In the genomic region with DNA sequence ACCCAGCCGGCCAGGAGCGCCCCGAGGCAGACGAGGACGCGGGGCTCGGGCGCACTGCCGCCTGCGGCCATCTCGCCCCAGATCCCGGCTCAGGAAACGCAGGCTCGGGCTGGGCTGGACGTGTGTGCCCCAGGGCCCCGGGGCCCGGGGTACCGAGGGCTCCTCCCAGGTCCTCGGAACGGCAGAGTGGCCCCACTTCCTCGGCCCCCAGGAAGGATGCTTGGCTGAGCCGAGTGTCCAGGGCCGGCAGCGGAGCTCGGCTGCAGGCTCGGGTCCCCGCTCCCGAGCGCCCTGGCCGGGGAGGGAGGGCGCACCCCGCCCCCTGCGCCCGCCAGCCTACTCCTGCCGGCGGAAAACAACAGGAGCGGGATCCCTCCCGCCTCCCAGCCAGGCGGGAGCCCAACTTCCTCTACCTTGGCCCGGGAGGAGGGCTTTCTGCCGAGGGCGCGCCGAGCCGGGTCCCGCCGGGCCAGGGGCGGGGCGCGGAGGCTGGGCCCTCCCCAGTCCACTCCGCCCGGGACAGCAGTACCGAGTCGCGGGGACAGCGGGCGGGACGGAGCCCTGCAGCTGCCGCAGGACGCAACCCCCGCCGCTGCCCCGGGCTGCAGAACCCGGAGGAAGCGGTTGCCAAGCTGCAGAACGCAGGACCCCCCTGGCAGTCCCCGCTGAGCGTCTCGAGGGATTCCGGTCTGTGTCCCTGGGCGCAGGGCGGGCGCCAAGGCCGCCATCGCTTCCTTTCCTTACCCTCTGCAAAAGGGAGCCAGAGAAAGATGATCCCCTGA, we compare ENCODE assay signal across 1 cellular context.
TF ChIP-seq lines count a peak whose summit lies in the region.

A gene with protein sequence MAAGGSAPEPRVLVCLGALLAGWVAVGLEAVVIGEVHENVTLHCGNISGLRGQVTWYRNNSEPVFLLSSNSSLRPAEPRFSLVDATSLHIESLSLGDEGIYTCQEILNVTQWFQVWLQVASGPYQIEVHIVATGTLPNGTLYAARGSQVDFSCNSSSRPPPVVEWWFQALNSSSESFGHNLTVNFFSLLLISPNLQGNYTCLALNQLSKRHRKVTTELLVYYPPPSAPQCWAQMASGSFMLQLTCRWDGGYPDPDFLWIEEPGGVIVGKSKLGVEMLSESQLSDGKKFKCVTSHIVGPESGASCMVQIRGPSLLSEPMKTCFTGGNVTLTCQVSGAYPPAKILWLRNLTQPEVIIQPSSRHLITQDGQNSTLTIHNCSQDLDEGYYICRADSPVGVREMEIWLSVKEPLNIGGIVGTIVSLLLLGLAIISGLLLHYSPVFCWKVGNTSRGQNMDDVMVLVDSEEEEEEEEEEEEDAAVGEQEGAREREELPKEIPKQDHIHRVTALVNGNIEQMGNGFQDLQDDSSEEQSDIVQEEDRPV (minus strand): TSS at position 411 of the 782 bp plus-strand sequence. CDS start 340 bp downstream, at position 71.

TF ChIP-seq in HEK293, 187 proteins besides CTCF, POLR2A, EP300 and RAD21 (continued from another document and continues in another):
- no peak for TF ChIP-seq ZSCAN18 (tag by site-specific recombination; IDR thresholded peaks at IDR 0.05)
- peak; percentile 99 for TF ChIP-seq IKZF3 (tag by site-specific recombination; IDR thresholded peaks at IDR 0.05)
- no peak for TF ChIP-seq ZNF677 (tag by site-specific recombination; IDR thresholded peaks at IDR 0.05)
- no peak for TF ChIP-seq MEIS1 (CRISPR knock-in tag; IDR thresholded peaks at IDR 0.05; ENCODE audit: borderline replicate concordance)
- TF ChIP-seq ZNF791 (tag by site-specific recombination; IDR thresholded peaks at IDR 0.05) = no peak
- TF ChIP-seq EGR2 (tag by site-specific recombination; IDR thresholded peaks at IDR 0.05; ENCODE audit: low read depth) = no peak
- peak; percentile 66 for TF ChIP-seq ZNF600 (tag by site-specific recombination; IDR thresholded peaks at IDR 0.05)
- no peak for TF ChIP-seq PRDM1 (tag by site-specific recombination; IDR thresholded peaks at IDR 0.05)
- TF ChIP-seq, protein P1, sequence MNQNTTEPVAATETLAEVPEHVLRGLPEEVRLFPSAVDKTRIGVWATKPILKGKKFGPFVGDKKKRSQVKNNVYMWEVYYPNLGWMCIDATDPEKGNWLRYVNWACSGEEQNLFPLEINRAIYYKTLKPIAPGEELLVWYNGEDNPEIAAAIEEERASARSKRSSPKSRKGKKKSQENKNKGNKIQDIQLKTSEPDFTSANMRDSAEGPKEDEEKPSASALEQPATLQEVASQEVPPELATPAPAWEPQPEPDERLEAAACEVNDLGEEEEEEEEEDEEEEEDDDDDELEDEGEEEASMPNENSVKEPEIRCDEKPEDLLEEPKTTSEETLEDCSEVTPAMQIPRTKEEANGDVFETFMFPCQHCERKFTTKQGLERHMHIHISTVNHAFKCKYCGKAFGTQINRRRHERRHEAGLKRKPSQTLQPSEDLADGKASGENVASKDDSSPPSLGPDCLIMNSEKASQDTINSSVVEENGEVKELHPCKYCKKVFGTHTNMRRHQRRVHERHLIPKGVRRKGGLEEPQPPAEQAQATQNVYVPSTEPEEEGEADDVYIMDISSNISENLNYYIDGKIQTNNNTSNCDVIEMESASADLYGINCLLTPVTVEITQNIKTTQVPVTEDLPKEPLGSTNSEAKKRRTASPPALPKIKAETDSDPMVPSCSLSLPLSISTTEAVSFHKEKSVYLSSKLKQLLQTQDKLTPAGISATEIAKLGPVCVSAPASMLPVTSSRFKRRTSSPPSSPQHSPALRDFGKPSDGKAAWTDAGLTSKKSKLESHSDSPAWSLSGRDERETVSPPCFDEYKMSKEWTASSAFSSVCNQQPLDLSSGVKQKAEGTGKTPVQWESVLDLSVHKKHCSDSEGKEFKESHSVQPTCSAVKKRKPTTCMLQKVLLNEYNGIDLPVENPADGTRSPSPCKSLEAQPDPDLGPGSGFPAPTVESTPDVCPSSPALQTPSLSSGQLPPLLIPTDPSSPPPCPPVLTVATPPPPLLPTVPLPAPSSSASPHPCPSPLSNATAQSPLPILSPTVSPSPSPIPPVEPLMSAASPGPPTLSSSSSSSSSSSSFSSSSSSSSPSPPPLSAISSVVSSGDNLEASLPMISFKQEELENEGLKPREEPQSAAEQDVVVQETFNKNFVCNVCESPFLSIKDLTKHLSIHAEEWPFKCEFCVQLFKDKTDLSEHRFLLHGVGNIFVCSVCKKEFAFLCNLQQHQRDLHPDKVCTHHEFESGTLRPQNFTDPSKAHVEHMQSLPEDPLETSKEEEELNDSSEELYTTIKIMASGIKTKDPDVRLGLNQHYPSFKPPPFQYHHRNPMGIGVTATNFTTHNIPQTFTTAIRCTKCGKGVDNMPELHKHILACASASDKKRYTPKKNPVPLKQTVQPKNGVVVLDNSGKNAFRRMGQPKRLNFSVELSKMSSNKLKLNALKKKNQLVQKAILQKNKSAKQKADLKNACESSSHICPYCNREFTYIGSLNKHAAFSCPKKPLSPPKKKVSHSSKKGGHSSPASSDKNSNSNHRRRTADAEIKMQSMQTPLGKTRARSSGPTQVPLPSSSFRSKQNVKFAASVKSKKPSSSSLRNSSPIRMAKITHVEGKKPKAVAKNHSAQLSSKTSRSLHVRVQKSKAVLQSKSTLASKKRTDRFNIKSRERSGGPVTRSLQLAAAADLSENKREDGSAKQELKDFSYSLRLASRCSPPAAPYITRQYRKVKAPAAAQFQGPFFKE (tag by site-specific recombination; IDR thresholded peaks at IDR 0.05; ENCODE audit: borderline replicate concordance) = no peak
- TF ChIP-seq ZNF792 (tag by site-specific recombination; IDR thresholded peaks at IDR 0.05) = no peak
- TF ChIP-seq ZNF701 (tag by site-specific recombination; IDR thresholded peaks at IDR 0.05) = no peak
- peak; percentile 89 for TF ChIP-seq ZIC2 (tag by site-specific recombination; IDR thresholded peaks at IDR 0.05)
- no peak; the same call in 1 of the 2 replicates for TF ChIP-seq WT1 (tag by site-specific recombination; IDR thresholded peaks at IDR 0.05)
- TF ChIP-seq REST (tag by site-specific recombination; IDR thresholded peaks at IDR 0.05) = peak; percentile 63
- TF ChIP-seq, protein P2, sequence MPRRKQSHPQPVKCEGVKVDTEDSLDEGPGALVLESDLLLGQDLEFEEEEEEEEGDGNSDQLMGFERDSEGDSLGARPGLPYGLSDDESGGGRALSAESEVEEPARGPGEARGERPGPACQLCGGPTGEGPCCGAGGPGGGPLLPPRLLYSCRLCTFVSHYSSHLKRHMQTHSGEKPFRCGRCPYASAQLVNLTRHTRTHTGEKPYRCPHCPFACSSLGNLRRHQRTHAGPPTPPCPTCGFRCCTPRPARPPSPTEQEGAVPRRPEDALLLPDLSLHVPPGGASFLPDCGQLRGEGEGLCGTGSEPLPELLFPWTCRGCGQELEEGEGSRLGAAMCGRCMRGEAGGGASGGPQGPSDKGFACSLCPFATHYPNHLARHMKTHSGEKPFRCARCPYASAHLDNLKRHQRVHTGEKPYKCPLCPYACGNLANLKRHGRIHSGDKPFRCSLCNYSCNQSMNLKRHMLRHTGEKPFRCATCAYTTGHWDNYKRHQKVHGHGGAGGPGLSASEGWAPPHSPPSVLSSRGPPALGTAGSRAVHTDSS (tag by site-specific recombination; IDR thresholded peaks at IDR 0.05) = no peak
- TF ChIP-seq, protein P3, sequence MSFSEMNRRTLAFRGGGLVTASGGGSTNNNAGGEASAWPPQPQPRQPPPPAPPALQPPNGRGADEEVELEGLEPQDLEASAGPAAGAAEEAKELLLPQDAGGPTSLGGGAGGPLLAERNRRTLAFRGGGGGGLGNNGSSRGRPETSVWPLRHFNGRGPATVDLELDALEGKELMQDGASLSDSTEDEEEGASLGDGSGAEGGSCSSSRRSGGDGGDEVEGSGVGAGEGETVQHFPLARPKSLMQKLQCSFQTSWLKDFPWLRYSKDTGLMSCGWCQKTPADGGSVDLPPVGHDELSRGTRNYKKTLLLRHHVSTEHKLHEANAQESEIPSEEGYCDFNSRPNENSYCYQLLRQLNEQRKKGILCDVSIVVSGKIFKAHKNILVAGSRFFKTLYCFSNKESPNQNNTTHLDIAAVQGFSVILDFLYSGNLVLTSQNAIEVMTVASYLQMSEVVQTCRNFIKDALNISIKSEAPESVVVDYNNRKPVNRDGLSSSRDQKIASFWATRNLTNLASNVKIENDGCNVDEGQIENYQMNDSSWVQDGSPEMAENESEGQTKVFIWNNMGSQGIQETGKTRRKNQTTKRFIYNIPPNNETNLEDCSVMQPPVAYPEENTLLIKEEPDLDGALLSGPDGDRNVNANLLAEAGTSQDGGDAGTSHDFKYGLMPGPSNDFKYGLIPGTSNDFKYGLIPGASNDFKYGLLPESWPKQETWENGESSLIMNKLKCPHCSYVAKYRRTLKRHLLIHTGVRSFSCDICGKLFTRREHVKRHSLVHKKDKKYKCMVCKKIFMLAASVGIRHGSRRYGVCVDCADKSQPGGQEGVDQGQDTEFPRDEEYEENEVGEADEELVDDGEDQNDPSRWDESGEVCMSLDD (tag by site-specific recombination; IDR thresholded peaks at IDR 0.05) = peak; percentile 82
- TF ChIP-seq, protein P4, sequence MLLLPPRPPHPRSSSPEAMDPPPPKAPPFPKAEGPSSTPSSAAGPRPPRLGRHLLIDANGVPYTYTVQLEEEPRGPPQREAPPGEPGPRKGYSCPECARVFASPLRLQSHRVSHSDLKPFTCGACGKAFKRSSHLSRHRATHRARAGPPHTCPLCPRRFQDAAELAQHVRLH (tag by site-specific recombination; IDR thresholded peaks at IDR 0.05) = no peak
- TF ChIP-seq, protein P5, sequence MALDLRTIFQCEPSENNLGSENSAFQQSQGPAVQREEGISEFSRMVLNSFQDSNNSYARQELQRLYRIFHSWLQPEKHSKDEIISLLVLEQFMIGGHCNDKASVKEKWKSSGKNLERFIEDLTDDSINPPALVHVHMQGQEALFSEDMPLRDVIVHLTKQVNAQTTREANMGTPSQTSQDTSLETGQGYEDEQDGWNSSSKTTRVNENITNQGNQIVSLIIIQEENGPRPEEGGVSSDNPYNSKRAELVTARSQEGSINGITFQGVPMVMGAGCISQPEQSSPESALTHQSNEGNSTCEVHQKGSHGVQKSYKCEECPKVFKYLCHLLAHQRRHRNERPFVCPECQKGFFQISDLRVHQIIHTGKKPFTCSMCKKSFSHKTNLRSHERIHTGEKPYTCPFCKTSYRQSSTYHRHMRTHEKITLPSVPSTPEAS (tag by site-specific recombination; IDR thresholded peaks at IDR 0.05) = peak; percentile 14; the same call in 1 of the 2 replicates
- no peak for TF ChIP-seq PRDM6 (tag by site-specific recombination; IDR thresholded peaks at IDR 0.05)
- TF ChIP-seq ZNF501 (tag by site-specific recombination; IDR thresholded peaks at IDR 0.05) = no peak
- no peak for TF ChIP-seq ZNF350 (tag by site-specific recombination; IDR thresholded peaks at IDR 0.05)
- 0 out of 2 replicates have a peak, but pooled peaks have one; percentile 20 for TF ChIP-seq MYNN (tag by site-specific recombination; IDR thresholded peaks at IDR 0.05; ENCODE audit: borderline replicate concordance)
- no peak for TF ChIP-seq ZNF391 (tag by site-specific recombination; IDR thresholded peaks at IDR 0.05; ENCODE audit: borderline replicate concordance, low read depth)
- no peak for TF ChIP-seq ZNF558 (tag by site-specific recombination; IDR thresholded peaks at IDR 0.05)
